In genomic region chr6:160387887-160388286, GRCh38 we compare ENCODE assay signal across 17 cellular contexts. TPM values are rescaled to one million over a fixed set of nuclear protein-coding genes. Genes with fewer than 3 reads are reported as not detected.
"Had no signal": no experiment of that assay in that cellular context is flagged by ENCODE, and none has a peak within 500 bp of the region (broad histone marks: within the 10 kb centered on the region; RNA-seq: fewer than 3 reads in every experiment).

No MANE protein-coding gene starts in this region.

- H3K27me3 ChIP-seq: neutrophil, SJSA1 had no signal

- H3K4me1 Mint-ChIP-seq: naive B cell had no signal

- H3K27ac ChIP-seq: neutrophil, SJSA1 had no signal

- H3K36me3 ChIP-seq: neutrophil, SJSA1 had no signal

- H3K27ac Mint-ChIP-seq: activated CD4-positive, alpha-beta memory T cell treated with anti-CD3 and anti-CD28 coated beads for 36 hours; activated naive CD4-positive, alpha-beta T cell treated with anti-CD3 and anti-CD28 coated beads, Interleukin-2, amount 50 U/mL, for 72 hours; naive B cell; progenitor cell of endocrine pancreas; T-helper 2 cell treated with Interferon-gamma antibody and Interleukin-4, amounts not matched to agents 5 μg/mL and 100 μg/mL, for 36 hours had no signal

- H3K4me3 ChIP-seq: lung, SJSA1 had no signal

- H3K9me3 ChIP-seq: neutrophil, SJSA1 had no signal

- ATAC-seq: activated naive CD4-positive, alpha-beta T cell treated with anti-CD3 and anti-CD28 coated beads, Interleukin-2, amount 50 U/mL, for 72 hours; activated T-cell treated with anti-CD3 and anti-CD28 coated beads, Interleukin-2, amount 50 U/mL, for 4 hours had no signal

- H3K9me3 Mint-ChIP-seq: activated naive CD4-positive, alpha-beta T cell treated with anti-CD3 and anti-CD28 coated beads, Interleukin-2, amount 50 U/mL, for 72 hours had no signal

- H3K4me1 ChIP-seq: SJSA1 had no signal

- FAIRE-seq: bronchial epithelial cell had no signal

- DNase-seq: activated CD4-positive, alpha-beta memory T cell treated with anti-CD3 and anti-CD28 coated beads for 36 hours; activated CD4-positive, CD25-positive, alpha-beta regulatory T cell treated with anti-CD3 and anti-CD28 coated beads, Interleukin-2, amount 50 U/mL, for 72 hours; activated effector memory CD4-positive, alpha-beta T cell treated with anti-CD3 and anti-CD28 coated beads, Interleukin-2, amount 50 U/mL, for 16 hours; activated T-cell treated with anti-CD3 and anti-CD28 coated beads, Interleukin-2, amount 50 U/mL, for 4 hours; hypothalamus; naive B cell; stimulated activated CD4-positive, alpha-beta T cell treated with anti-CD3 and anti-CD28 coated beads, Interleukin-12 subunit alpha, Interleukin-12 subunit beta, amount 100 ng/mL, for 4 hours; stimulated activated CD4-positive, alpha-beta T cell treated with anti-CD3 and anti-CD28 coated beads, Interleukin-2, amount 100 ng/mL, for 48 hours; stimulated activated naive CD4-positive, alpha-beta T cell treated with Interleukin-2 at 50 U/mL for 16 hours; SW 1271 had no signal

- H3K4me3 Mint-ChIP-seq: activated CD4-positive, alpha-beta memory T cell treated with anti-CD3 and anti-CD28 coated beads for 36 hours; activated T-cell treated with anti-CD3 and anti-CD28 coated beads, Interleukin-2, amount 50 U/mL, for 4 hours; naive B cell; T-helper 2 cell treated with Interferon-gamma antibody and Interleukin-4, amounts not matched to agents 5 μg/mL and 100 μg/mL, for 36 hours had no signal

RNA-seq across cellular contexts. Expression of gene SLC22A3, which starts 39.7 kb away (rescaled TPM):
- total RNA-seq: activated CD4-positive, alpha-beta memory T cell treated with anti-CD3 and anti-CD28 coated beads for 36 hours; activated naive CD4-positive, alpha-beta T cell treated with anti-CD3 and anti-CD28 coated beads, Interleukin-2, amount 50 U/mL, for 72 hours; SJSA1 had no signal
